17 cellular contexts compared by ENCODE assay signal in genomic region chr15:71649894-71650293, GRCh38.
A peak's percentile ranks its signal among the peaks of the same experiment; 100 is the strongest.
DNase-seq lines count a peak whose midpoint lies in the region; ATAC-seq and TF ChIP-seq lines count a peak whose summit lies in the region.
"Had no signal": no experiment of that assay in that cellular context is flagged by ENCODE, and none has a peak within 500 bp of the region (broad histone marks: within the 10 kb centered on the region; RNA-seq: fewer than 3 reads in every experiment).

No MANE protein-coding gene starts in this region.

- H2AK5ac ChIP-seq in neuronal stem cell (ENCODE audit: low read depth, low read length): no peak overlapping the region

- intact Hi-C loops in prostate gland (cut with DNase I): loop anchor here (5.0 kb wide), 1 partner anchor 203 kb away; no protein-coding TSS in a partner anchor

- H3K4me3 ChIP-seq in OCI-LY3 (ENCODE audit: low read length): no peak overlapping the region
- H3K4me3 ChIP-seq in epithelial cell of esophagus (ENCODE audit: low read length): no peak overlapping the region
- H3K4me3 ChIP-seq in prostate gland: no peak overlapping the region
- no peak overlapping the region for H3K4me3 ChIP-seq in neuronal stem cell (ENCODE audit: low read length in 2 of 2)
- H3K4me3 ChIP-seq: SJCRH30 had no signal

- H3K27ac ChIP-seq in OCI-LY3 (ENCODE audit: low read length) (no peak overlapping the region), prostate gland (peak overlapping the region; percentile 2 to 38), neuronal stem cell (replicated peaks; ENCODE audit: low read length) (no peak overlapping the region)
- H3K27ac ChIP-seq: SJCRH30 had no signal

- TF ChIP-seq POLR2A in prostate gland (IDR thresholded peaks at IDR 0.05): no peak

- H2BK5ac ChIP-seq in neuronal stem cell (ENCODE audit: low read length): no peak overlapping the region

- H3K79me1 ChIP-seq in neuronal stem cell (ENCODE audit: low read depth, low read length): no peaks in the 10 kb centered on the region

- H3K36me3 ChIP-seq in OCI-LY3 (replicated peaks; ENCODE audit: low read depth, low read length) (no peaks in the 10 kb centered on the region), prostate gland (no peaks in the 10 kb centered on the region), neuronal stem cell (replicated peaks in 1 of 2; ENCODE audit: control insufficient read depth in 2 of 2, insufficient read depth in 2 of 2, low read length in 2 of 2) (no peaks in the 10 kb centered on the region)
- H3K36me3 ChIP-seq: SJCRH30 had no signal

- WGBS in prostate gland: 40% methylated on average over 3 of the region's 3 CpGs
- WGBS in neuronal stem cell (ENCODE audit: extremely low coverage in 2 of 2, insufficient read length in 2 of 2, insufficient replicate concordance in 1 of 2), 2 donors: no CpG with 5 or more reads among the region's 3 CpGs

- DNase-seq in HT-29 (ENCODE audit: low spot score) (peak; percentile 74), epithelial cell of esophagus (ENCODE audit: low read depth) (peak; percentile 86), prostate gland (ENCODE audit: low spot score) (no peak), NCI-H2081 treated with DMSO at 0.1 percent for 48 hours (lab: John Stamatoyannopoulos, UW) (no peak), neuronal stem cell (ENCODE audit: low spot score) (no peak)
- DNase-seq: activated CD4-positive, alpha-beta T cell treated with anti-CD3 and anti-CD28 coated beads for 48 hours; CD4-positive, alpha-beta T cell; GOT3; kidney glomerular epithelial cell; NCI-H1417 treated with DMSO at 0.1 percent for 48 hours; NCI-H2171; NCI-H69; stimulated activated naive CD4-positive, alpha-beta T cell had no signal

- no peak overlapping the region for H2BK120ac ChIP-seq in neuronal stem cell (ENCODE audit: low read depth, low read length)

- H2BK12ac ChIP-seq in neuronal stem cell (ENCODE audit: low read length): no peak overlapping the region

- H2AFZ ChIP-seq in OCI-LY3 (ENCODE audit: low read depth, low read length) (peak overlapping the region; percentile 36; the same call in 1 of the 2 replicates), neuronal stem cell (ENCODE audit: low read length) (no peak overlapping the region)

- H3K9me3 ChIP-seq in OCI-LY3 (ENCODE audit: insufficient read depth, low read length): peaks cover 2% of the 10 kb centered on the region; the same call in 1 of the 2 replicates
- no peaks in the 10 kb centered on the region for H3K9me3 ChIP-seq in prostate gland
- H3K9me3 ChIP-seq in neuronal stem cell (replicated peaks in 1 of 2; ENCODE audit: control insufficient read depth in 2 of 2, insufficient read depth in 1 of 2, low read depth in 1 of 2, low read length in 2 of 2): no peaks in the 10 kb centered on the region

- H4K91ac ChIP-seq in neuronal stem cell (ENCODE audit: low read depth, low read length, poor library complexity): no peak overlapping the region

- no peaks in the 10 kb centered on the region for H3K79me2 ChIP-seq in OCI-LY3 (ENCODE audit: low read length)

- H3K4me2 ChIP-seq in OCI-LY3 (ENCODE audit: low read length) (no peak overlapping the region), neuronal stem cell (ENCODE audit: insufficient read depth, low read length, poor library complexity, severe bottlenecking) (no peak overlapping the region)

- H3K9ac ChIP-seq in OCI-LY3 (ENCODE audit: low read length): no peak overlapping the region
- no peak overlapping the region for H3K9ac ChIP-seq in neuronal stem cell (ENCODE audit: low read depth, low read length, poor library complexity)

- TF ChIP-seq CTCF in OCI-LY3 (IDR thresholded peaks at IDR 0.05; ENCODE audit: low read depth, low read length) (no peak), epithelial cell of esophagus (IDR thresholded peaks at IDR 0.05; ENCODE audit: insufficient read depth, low read depth, low read length, missing control alignments) (no peak), prostate gland (IDR thresholded peaks at IDR 0.05) (no peak)

- peaks cover 6% of the 10 kb centered on the region for H3K4me1 ChIP-seq in OCI-LY3 (ENCODE audit: low read length)
- no peaks in the 10 kb centered on the region for H3K4me1 ChIP-seq in prostate gland (replicated peaks)
- peaks cover 0 to 1% of the 10 kb centered on the region in 2 donors for H3K4me1 ChIP-seq in neuronal stem cell (ENCODE audit: control insufficient read depth in 2 of 2, insufficient read depth in 1 of 2, low read depth in 1 of 2, low read length in 2 of 2)

- no peak overlapping the region for H3K18ac ChIP-seq in neuronal stem cell (ENCODE audit: low read length)

- H3K23ac ChIP-seq in neuronal stem cell (ENCODE audit: low read depth, low read length, poor library complexity): no peak overlapping the region

- peaks cover 6% of the 10 kb centered on the region; the same call in 1 of the 2 replicates for H3K27me3 ChIP-seq in OCI-LY3 (ENCODE audit: low read depth, low read length)
- no peaks in the 10 kb centered on the region for H3K27me3 ChIP-seq in prostate gland (replicated peaks; ENCODE audit: insufficient read depth)
- no peaks in the 10 kb centered on the region for H3K27me3 ChIP-seq in neuronal stem cell (ENCODE audit: control insufficient read depth in 3 of 3, insufficient read depth in 3 of 3, low read depth in 1 of 3, low read length in 3 of 3)
- H3K27me3 ChIP-seq: SJCRH30 had no signal

- H3K14ac ChIP-seq in neuronal stem cell (ENCODE audit: low read length): no peak overlapping the region

- H2BK15ac ChIP-seq in neuronal stem cell (ENCODE audit: low read length): no peak overlapping the region

- no peak for ATAC-seq in GM21529 (IDR thresholded peaks at IDR 0.05; ENCODE audit: unreplicated experiment)
- ATAC-seq: activated T-helper 17 cell treated with anti-CD3 and anti-CD28 coated beads, Interleukin-2, amount 50 U/mL, for 72 hours had no signal

- no peak overlapping the region for H3K4ac ChIP-seq in neuronal stem cell (ENCODE audit: low read length)

- H4K8ac ChIP-seq in neuronal stem cell (ENCODE audit: low read depth, low read length): no peak overlapping the region

- H4K20me1 ChIP-seq in OCI-LY3 (ENCODE audit: insufficient read depth, low read length): no peaks in the 10 kb centered on the region

Comparison
In these comparisons a context has a peak if more than half of its experiments do, and no peak if none do; other contexts are left out.
1. DNase-seq: peak in HT-29 (single experiment) and epithelial cell of esophagus (single experiment); none in prostate gland (single experiment), NCI-H2081 treated with DMSO at 0.1 percent for 48 hours (single experiment) and neuronal stem cell (single experiment).
2. H3K27ac ChIP-seq: peak in prostate gland (2 of 2); none in OCI-LY3 (single experiment) and neuronal stem cell (single experiment).